Comparison of ENCODE assay signal across 2 cellular contexts in genomic region chr20:58656825-58657224, GRCh38.
TF ChIP-seq lines count a peak whose summit lies in the region.

No MANE protein-coding gene starts in this region.

TF ChIP-seq in IMR-90, 13 proteins besides CTCF, POLR2A, EP300 and RAD21:
- no peak for TF ChIP-seq FOS (IDR thresholded peaks at IDR 0.05; ENCODE audit: low read depth, low read length)
- TF ChIP-seq MAFK (IDR thresholded peaks at IDR 0.05; ENCODE audit: low read depth, low read length) = no peak
- no peak for TF ChIP-seq RCOR1 (IDR thresholded peaks at IDR 0.05; ENCODE audit: insufficient replicate concordance, low read length)
- TF ChIP-seq CEBPB (IDR thresholded peaks at IDR 0.05; ENCODE audit: low read depth, low read length) = no peak
- TF ChIP-seq ELK1 (IDR thresholded peaks at IDR 0.05; ENCODE audit: borderline replicate concordance, low read depth, low read length) = no peak
- no peak for TF ChIP-seq NFE2L2 (IDR thresholded peaks at IDR 0.05; ENCODE audit: low read depth, low read length)
- TF ChIP-seq BHLHE40 (IDR thresholded peaks at IDR 0.05; ENCODE audit: low read depth, low read length) = no peak
- TF ChIP-seq SMC3 (IDR thresholded peaks at IDR 0.05; ENCODE audit: low read depth, low read length) = no peak
- TF ChIP-seq MAZ (IDR thresholded peaks at IDR 0.05; ENCODE audit: borderline replicate concordance, low read depth, low read length) = no peak
- TF ChIP-seq MXI1 (IDR thresholded peaks at IDR 0.05; ENCODE audit: borderline replicate concordance, low read depth, low read length) = no peak
- no peak for TF ChIP-seq RFX5 (IDR thresholded peaks at IDR 0.05; ENCODE audit: low read depth, low read length)
- no peak for TF ChIP-seq CHD1 (IDR thresholded peaks at IDR 0.05; ENCODE audit: low read depth, low read length)

TF ChIP-seq in neural cell, 6 proteins besides CTCF, POLR2A, EP300 and RAD21:
- no peak for TF ChIP-seq POLR2AphosphoS5 (IDR thresholded peaks at IDR 0.05)
